Comparison of ENCODE assay signal across 1 cellular context in the genomic region with DNA sequence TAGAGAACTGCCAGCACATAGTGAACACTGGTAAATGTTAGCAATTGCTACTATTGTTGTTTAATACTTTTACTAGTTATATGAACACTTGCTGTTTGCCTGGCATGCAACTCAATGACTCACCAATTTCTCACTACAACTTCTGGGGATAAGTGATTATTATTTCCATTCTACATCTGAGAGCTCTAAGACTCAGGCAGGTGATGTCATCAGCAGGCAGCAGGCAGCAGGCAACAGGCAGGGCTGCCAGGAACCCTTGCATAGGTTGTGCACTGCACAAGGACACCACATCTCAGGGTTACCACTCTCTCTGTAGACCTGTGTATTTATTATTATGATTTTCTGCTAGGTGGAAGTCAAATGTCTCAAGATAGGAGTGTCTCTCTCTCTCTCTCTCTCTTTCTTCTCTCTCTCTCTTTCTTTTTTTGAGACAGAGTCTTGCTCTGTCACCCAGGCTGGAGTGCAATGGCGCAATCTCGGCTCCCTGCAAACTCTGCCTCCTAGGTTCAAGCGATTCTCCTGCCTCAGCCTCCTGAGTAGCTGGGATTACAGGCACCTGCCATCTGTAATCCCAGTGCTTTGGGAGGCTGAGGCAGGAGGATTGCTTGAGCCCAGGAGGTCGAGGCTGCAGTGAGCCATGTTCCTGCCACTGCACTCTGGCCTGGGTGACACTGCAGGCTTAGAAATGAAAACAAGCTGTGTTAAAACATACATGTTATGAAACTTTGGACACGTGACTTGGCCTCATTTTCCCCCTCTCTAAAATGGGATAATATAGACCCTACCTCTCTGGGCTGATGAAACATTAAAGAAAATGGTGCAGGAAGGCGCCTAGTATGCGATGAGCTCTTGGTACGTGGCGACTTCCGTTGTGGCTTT.
A peak's percentile ranks its signal among the peaks of the same experiment; 100 is the strongest.
TF ChIP-seq lines count a peak whose summit lies in the region.

No MANE protein-coding gene starts in this region.

TF ChIP-seq in HEK293, 187 proteins besides CTCF, POLR2A, EP300 and RAD21 (continued from another document and continues in another):
- TF ChIP-seq, protein P1, sequence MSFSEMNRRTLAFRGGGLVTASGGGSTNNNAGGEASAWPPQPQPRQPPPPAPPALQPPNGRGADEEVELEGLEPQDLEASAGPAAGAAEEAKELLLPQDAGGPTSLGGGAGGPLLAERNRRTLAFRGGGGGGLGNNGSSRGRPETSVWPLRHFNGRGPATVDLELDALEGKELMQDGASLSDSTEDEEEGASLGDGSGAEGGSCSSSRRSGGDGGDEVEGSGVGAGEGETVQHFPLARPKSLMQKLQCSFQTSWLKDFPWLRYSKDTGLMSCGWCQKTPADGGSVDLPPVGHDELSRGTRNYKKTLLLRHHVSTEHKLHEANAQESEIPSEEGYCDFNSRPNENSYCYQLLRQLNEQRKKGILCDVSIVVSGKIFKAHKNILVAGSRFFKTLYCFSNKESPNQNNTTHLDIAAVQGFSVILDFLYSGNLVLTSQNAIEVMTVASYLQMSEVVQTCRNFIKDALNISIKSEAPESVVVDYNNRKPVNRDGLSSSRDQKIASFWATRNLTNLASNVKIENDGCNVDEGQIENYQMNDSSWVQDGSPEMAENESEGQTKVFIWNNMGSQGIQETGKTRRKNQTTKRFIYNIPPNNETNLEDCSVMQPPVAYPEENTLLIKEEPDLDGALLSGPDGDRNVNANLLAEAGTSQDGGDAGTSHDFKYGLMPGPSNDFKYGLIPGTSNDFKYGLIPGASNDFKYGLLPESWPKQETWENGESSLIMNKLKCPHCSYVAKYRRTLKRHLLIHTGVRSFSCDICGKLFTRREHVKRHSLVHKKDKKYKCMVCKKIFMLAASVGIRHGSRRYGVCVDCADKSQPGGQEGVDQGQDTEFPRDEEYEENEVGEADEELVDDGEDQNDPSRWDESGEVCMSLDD (tag by site-specific recombination; IDR thresholded peaks at IDR 0.05), result 0 out of 2 replicates have a peak, but pooled peaks have one; percentile 27
- TF ChIP-seq, protein P2, sequence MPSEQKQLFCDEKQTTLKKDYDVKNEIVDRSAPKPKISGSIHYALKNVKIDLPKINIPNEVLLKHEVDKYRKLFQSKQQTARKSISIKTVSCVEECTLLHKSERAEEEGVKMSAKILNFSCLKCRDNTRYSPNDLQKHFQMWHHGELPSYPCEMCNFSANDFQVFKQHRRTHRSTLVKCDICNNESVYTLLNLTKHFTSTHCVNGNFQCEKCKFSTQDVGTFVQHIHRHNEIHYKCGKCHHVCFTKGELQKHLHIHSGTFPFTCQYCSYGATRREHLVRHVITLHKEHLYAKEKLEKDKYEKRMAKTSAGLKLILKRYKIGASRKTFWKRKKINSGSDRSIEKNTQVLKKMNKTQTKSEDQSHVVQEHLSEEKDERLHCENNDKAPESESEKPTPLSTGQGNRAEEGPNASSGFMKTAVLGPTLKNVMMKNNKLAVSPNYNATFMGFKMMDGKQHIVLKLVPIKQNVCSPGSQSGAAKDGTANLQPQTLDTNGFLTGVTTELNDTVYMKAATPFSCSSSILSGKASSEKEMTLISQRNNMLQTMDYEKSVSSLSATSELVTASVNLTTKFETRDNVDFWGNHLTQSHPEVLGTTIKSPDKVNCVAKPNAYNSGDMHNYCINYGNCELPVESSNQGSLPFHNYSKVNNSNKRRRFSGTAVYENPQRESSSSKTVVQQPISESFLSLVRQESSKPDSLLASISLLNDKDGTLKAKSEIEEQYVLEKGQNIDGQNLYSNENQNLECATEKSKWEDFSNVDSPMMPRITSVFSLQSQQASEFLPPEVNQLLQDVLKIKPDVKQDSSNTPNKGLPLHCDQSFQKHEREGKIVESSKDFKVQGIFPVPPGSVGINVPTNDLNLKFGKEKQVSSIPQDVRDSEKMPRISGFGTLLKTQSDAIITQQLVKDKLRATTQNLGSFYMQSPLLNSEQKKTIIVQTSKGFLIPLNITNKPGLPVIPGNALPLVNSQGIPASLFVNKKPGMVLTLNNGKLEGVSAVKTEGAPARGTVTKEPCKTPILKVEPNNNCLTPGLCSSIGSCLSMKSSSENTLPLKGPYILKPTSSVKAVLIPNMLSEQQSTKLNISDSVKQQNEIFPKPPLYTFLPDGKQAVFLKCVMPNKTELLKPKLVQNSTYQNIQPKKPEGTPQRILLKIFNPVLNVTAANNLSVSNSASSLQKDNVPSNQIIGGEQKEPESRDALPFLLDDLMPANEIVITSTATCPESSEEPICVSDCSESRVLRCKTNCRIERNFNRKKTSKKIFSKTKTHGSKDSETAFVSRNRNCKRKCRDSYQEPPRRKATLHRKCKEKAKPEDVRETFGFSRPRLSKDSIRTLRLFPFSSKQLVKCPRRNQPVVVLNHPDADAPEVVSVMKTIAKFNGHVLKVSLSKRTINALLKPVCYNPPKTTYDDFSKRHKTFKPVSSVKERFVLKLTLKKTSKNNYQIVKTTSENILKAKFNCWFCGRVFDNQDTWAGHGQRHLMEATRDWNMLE (tag by site-specific recombination; conservative IDR thresholded peaks at IDR 0.05; ENCODE audit: low read depth), result no peak
- TF ChIP-seq KLF7 (tag by site-specific recombination; IDR thresholded peaks at IDR 0.05; ENCODE audit: borderline replicate concordance), result no peak
- TF ChIP-seq, protein P3, sequence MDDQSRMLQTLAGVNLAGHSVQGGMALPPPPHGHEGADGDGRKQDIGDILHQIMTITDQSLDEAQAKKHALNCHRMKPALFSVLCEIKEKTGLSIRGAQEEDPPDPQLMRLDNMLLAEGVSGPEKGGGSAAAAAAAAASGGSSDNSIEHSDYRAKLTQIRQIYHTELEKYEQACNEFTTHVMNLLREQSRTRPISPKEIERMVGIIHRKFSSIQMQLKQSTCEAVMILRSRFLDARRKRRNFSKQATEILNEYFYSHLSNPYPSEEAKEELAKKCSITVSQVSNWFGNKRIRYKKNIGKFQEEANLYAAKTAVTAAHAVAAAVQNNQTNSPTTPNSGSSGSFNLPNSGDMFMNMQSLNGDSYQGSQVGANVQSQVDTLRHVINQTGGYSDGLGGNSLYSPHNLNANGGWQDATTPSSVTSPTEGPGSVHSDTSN (CRISPR knock-in tag; IDR thresholded peaks at IDR 0.05), result no peak
- no peak for TF ChIP-seq ZNF558 (tag by site-specific recombination; IDR thresholded peaks at IDR 0.05)
- TF ChIP-seq GLI2 (tag by site-specific recombination; IDR thresholded peaks at IDR 0.05; ENCODE audit: borderline replicate concordance, low read depth), result no peak
- TF ChIP-seq, protein P4, sequence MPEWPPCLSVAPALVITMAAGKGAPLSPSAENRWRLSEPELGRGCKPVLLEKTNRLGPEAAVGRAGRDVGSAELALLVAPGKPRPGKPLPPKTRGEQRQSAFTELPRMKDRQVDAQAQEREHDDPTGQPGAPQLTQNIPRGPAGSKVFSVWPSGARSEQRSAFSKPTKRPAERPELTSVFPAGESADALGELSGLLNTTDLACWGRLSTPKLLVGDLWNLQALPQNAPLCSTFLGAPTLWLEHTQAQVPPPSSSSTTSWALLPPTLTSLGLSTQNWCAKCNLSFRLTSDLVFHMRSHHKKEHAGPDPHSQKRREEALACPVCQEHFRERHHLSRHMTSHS (tag by site-specific recombination; IDR thresholded peaks at IDR 0.05), result no peak
- TF ChIP-seq BCL11A (tag by site-specific recombination; IDR thresholded peaks at IDR 0.05; ENCODE audit: low read depth), result no peak
- TF ChIP-seq, protein P5, sequence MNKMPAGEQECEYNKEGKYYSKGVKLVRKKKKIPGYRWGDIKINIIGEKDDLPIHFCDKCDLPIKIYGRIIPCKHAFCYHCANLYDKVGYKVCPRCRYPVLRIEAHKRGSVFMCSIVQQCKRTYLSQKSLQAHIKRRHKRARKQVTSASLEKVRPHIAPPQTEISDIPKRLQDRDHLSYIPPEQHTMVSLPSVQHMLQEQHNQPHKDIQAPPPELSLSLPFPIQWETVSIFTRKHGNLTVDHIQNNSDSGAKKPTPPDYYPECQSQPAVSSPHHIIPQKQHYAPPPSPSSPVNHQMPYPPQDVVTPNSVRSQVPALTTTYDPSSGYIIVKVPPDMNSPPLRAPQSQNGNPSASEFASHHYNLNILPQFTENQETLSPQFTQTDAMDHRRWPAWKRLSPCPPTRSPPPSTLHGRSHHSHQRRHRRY (tag by site-specific recombination; IDR thresholded peaks at IDR 0.05), result no peak
- TF ChIP-seq OSR2 (tag by site-specific recombination; IDR thresholded peaks at IDR 0.05), result no peak
- TF ChIP-seq, protein P6, sequence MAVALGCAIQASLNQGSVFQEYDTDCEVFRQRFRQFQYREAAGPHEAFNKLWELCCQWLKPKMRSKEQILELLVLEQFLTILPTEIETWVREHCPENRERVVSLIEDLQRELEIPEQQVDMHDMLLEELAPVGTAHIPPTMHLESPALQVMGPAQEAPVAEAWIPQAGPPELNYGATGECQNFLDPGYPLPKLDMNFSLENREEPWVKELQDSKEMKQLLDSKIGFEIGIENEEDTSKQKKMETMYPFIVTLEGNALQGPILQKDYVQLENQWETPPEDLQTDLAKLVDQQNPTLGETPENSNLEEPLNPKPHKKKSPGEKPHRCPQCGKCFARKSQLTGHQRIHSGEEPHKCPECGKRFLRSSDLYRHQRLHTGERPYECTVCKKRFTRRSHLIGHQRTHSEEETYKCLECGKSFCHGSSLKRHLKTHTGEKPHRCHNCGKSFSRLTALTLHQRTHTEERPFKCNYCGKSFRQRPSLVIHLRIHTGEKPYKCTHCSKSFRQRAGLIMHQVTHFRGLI (tag by site-specific recombination; IDR thresholded peaks at IDR 0.05), result no peak
- TF ChIP-seq, protein P7, sequence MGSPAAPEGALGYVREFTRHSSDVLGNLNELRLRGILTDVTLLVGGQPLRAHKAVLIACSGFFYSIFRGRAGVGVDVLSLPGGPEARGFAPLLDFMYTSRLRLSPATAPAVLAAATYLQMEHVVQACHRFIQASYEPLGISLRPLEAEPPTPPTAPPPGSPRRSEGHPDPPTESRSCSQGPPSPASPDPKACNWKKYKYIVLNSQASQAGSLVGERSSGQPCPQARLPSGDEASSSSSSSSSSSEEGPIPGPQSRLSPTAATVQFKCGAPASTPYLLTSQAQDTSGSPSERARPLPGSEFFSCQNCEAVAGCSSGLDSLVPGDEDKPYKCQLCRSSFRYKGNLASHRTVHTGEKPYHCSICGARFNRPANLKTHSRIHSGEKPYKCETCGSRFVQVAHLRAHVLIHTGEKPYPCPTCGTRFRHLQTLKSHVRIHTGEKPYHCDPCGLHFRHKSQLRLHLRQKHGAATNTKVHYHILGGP (tag by site-specific recombination; IDR thresholded peaks at IDR 0.05), result no peak
- TF ChIP-seq ZXDB (tag by site-specific recombination; IDR thresholded peaks at IDR 0.05), result no peak
- no peak for TF ChIP-seq ZNF175 (tag by site-specific recombination; IDR thresholded peaks at IDR 0.05)
- no peak for TF ChIP-seq ZNF416 (tag by site-specific recombination; IDR thresholded peaks at IDR 0.05)
- TF ChIP-seq, protein P8, sequence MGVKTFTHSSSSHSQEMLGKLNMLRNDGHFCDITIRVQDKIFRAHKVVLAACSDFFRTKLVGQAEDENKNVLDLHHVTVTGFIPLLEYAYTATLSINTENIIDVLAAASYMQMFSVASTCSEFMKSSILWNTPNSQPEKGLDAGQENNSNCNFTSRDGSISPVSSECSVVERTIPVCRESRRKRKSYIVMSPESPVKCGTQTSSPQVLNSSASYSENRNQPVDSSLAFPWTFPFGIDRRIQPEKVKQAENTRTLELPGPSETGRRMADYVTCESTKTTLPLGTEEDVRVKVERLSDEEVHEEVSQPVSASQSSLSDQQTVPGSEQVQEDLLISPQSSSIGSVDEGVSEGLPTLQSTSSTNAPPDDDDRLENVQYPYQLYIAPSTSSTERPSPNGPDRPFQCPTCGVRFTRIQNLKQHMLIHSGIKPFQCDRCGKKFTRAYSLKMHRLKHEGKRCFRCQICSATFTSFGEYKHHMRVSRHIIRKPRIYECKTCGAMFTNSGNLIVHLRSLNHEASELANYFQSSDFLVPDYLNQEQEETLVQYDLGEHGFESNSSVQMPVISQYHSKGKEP (tag by site-specific recombination; IDR thresholded peaks at IDR 0.05), result no peak
- TF ChIP-seq ZNF133 (tag by site-specific recombination; IDR thresholded peaks at IDR 0.05), result no peak
- TF ChIP-seq ZBTB17 (tag by site-specific recombination; IDR thresholded peaks at IDR 0.05), result peak; percentile 31; the same call in 1 of the 2 replicates
- no peak for TF ChIP-seq KLF16 (tag by site-specific recombination; IDR thresholded peaks at IDR 0.05)
- TF ChIP-seq SCRT1 (tag by site-specific recombination; IDR thresholded peaks at IDR 0.05; ENCODE audit: borderline replicate concordance), result peak; percentile 81; the same call in 1 of the 2 replicates
- TF ChIP-seq ZNF239 (tag by site-specific recombination; IDR thresholded peaks at IDR 0.05), result no peak
- peak; percentile 85 for TF ChIP-seq ZNF596 (tag by site-specific recombination; IDR thresholded peaks at IDR 0.05)
- TF ChIP-seq ZNF707 (tag by site-specific recombination; IDR thresholded peaks at IDR 0.05), result no peak
- TF ChIP-seq, protein P9, sequence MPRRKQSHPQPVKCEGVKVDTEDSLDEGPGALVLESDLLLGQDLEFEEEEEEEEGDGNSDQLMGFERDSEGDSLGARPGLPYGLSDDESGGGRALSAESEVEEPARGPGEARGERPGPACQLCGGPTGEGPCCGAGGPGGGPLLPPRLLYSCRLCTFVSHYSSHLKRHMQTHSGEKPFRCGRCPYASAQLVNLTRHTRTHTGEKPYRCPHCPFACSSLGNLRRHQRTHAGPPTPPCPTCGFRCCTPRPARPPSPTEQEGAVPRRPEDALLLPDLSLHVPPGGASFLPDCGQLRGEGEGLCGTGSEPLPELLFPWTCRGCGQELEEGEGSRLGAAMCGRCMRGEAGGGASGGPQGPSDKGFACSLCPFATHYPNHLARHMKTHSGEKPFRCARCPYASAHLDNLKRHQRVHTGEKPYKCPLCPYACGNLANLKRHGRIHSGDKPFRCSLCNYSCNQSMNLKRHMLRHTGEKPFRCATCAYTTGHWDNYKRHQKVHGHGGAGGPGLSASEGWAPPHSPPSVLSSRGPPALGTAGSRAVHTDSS (tag by site-specific recombination; IDR thresholded peaks at IDR 0.05), result no peak
- TF ChIP-seq ZEB2 (tag by site-specific recombination; IDR thresholded peaks at IDR 0.05), result no peak
- no peak for TF ChIP-seq ZNF248 (tag by site-specific recombination; IDR thresholded peaks at IDR 0.05)
- no peak for TF ChIP-seq ZNF221 (tag by site-specific recombination; IDR thresholded peaks at IDR 0.05; ENCODE audit: borderline replicate concordance)
- TF ChIP-seq, protein P10, sequence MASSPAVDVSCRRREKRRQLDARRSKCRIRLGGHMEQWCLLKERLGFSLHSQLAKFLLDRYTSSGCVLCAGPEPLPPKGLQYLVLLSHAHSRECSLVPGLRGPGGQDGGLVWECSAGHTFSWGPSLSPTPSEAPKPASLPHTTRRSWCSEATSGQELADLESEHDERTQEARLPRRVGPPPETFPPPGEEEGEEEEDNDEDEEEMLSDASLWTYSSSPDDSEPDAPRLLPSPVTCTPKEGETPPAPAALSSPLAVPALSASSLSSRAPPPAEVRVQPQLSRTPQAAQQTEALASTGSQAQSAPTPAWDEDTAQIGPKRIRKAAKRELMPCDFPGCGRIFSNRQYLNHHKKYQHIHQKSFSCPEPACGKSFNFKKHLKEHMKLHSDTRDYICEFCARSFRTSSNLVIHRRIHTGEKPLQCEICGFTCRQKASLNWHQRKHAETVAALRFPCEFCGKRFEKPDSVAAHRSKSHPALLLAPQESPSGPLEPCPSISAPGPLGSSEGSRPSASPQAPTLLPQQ (tag by site-specific recombination; IDR thresholded peaks at IDR 0.05), result peak; percentile 57; the same call in 1 of the 2 replicates
- no peak for TF ChIP-seq ZNF670 (tag by site-specific recombination; IDR thresholded peaks at IDR 0.05; ENCODE audit: low read depth)
